In the genomic region with DNA sequence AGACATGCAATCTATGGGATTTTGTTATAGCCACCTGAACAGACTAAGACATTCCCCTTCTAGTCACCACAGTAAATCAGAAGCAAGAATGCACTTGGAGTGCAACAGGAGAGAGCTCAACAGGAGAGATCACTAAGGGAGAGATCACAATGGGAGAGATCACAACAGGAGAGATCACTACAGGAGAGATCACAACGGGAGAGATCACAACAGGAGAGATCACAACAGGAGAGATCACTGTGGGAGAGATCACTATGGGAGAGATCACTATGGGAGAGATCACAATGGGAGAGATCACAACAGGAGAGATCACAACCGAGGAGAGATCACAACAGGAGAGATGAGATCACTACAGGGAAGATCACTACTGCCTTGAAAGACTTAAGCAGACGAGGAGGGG, we compare ENCODE assay signal across 20 cellular contexts.
DNase-seq lines count a peak whose midpoint lies in the region; ATAC-seq, FAIRE-seq and TF ChIP-seq lines count a peak whose summit lies in the region.
"Had no signal": no experiment of that assay in that cellular context is flagged by ENCODE, and none has a peak within 500 bp of the region (broad histone marks: within the 10 kb centered on the region; RNA-seq: fewer than 3 reads in every experiment).

No MANE protein-coding gene starts in this region.

- no peaks in the 10 kb centered on the region for H3K79me2 ChIP-seq in astrocyte (ENCODE audit: insufficient read depth, low read length)
- no peaks in the 10 kb centered on the region for H3K79me2 ChIP-seq in keratinocyte (ENCODE audit: control insufficient read depth, insufficient read depth, low read length)

- H3K4me1 Mint-ChIP-seq in astrocyte (ENCODE audit: low read depth, unreplicated experiment), result no peaks in the 10 kb centered on the region

- peaks cover 25% of the 10 kb centered on the region for H3K27me3 Mint-ChIP-seq in astrocyte (ENCODE audit: low read depth, unreplicated experiment)
- H3K27me3 Mint-ChIP-seq: IgD-negative memory B cell had no signal

- ATAC-seq in thoracic aorta (ENCODE audit: insufficient number of reproducible peaks, low FRiP score, low read depth), result peak; percentile 61
- ATAC-seq: CD8-positive, alpha-beta T cell had no signal

- dilution Hi-C loops in keratinocyte (cut with MboI; ENCODE audit: extremely low pct_ligation_motif_present, low sequenced_read_pairs), result no loop called here

- no peak overlapping the region for H3K27ac ChIP-seq in astrocyte (ENCODE audit: low read depth, low read length)
- no peak overlapping the region for H3K27ac ChIP-seq in keratinocyte (ENCODE audit: control insufficient read depth, insufficient read depth, low read length)
- H3K27ac ChIP-seq in thoracic aorta, result no peak overlapping the region
- no peak overlapping the region for H3K27ac ChIP-seq in SJCRH30
- H3K27ac ChIP-seq: BLaER1 treated with 17β-estradiol and CSF1 and Interleukin-3, amounts not matched to agents 10 nM and 100 nM; HL-60 had no signal

- no peak for DNase-seq in D721Med (ENCODE audit: insufficient read length, low spot score)
- no peak for DNase-seq in astrocyte (ENCODE audit: low read depth)
- no peak for DNase-seq in keratinocyte (ENCODE audit: low read depth, low spot score)
- no peak for DNase-seq in thoracic aorta (ENCODE audit: low spot score)
- DNase-seq in dermis blood vessel endothelial cell, result no peak
- no peak for DNase-seq in activated CD8-positive, alpha-beta memory T cell treated with anti-CD3 and anti-CD28 coated beads, Interleukin-2, amount 50 U/mL, for 48 hours
- no peak for DNase-seq in SJCRH30
- DNase-seq: DMS79 treated with DMSO at 0.1 percent for 48 hours, H9, Kasumi-1, MG63, NCI-H1048, NCI-H510A, NCI-H748 treated with DMSO at 0.1 percent for 48 hours, RPMI8226, SIG-M5 had no signal

- H3K36me3 ChIP-seq in astrocyte (ENCODE audit: insufficient read depth, low read length) (no peaks in the 10 kb centered on the region), keratinocyte (ENCODE audit: control insufficient read depth in 2 of 2, extremely low read depth in 1 of 2, insufficient read depth in 2 of 2, low read length in 2 of 2) (no peaks in the 10 kb centered on the region), thoracic aorta (no peaks in the 10 kb centered on the region), SJCRH30 (no peaks in the 10 kb centered on the region)
- H3K36me3 ChIP-seq: BLaER1 treated with 17β-estradiol and CSF1 and Interleukin-3, amounts not matched to agents 10 nM and 100 nM; MG63 had no signal

- H3K4me3 ChIP-seq in astrocyte (ENCODE audit: insufficient read depth, low read depth, low read length) (no peak overlapping the region), keratinocyte (ENCODE audit: control insufficient read depth in 2 of 3, extremely low read depth in 1 of 3, insufficient read depth in 2 of 3, low read depth in 1 of 3, low read length in 3 of 3) (no peak overlapping the region), thoracic aorta (no peak overlapping the region), SJCRH30 (no peak overlapping the region)
- H3K4me3 ChIP-seq: BLaER1 treated with 17β-estradiol and CSF1 and Interleukin-3, amounts not matched to agents 10 nM and 100 nM; MG63 had no signal

- peaks cover 8% of the 10 kb centered on the region for H3K36me3 Mint-ChIP-seq in astrocyte (ENCODE audit: low read depth, unreplicated experiment)
- H3K36me3 Mint-ChIP-seq: CD8-positive, alpha-beta T cell; IgD-negative memory B cell had no signal

- H4K20me1 ChIP-seq in astrocyte (ENCODE audit: insufficient read depth, low read length) (no peaks in the 10 kb centered on the region), keratinocyte (ENCODE audit: control insufficient read depth, extremely low read depth, insufficient read depth, low read length) (no peaks in the 10 kb centered on the region)
- H4K20me1 ChIP-seq: BLaER1 treated with 17β-estradiol and CSF1 and Interleukin-3, amounts not matched to agents 10 nM and 100 nM had no signal

- peaks cover 11% of the 10 kb centered on the region for H3K9me3 Mint-ChIP-seq in astrocyte (ENCODE audit: unreplicated experiment)

- no peak overlapping the region for H3K9ac ChIP-seq in astrocyte (ENCODE audit: low read length)
- no peak overlapping the region for H3K9ac ChIP-seq in keratinocyte (ENCODE audit: control insufficient read depth, extremely low read depth, insufficient read depth, low read length)
- H3K9ac ChIP-seq: BLaER1 treated with 17β-estradiol and CSF1 and Interleukin-3, amounts not matched to agents 10 nM and 100 nM had no signal

- H2AFZ ChIP-seq in astrocyte (ENCODE audit: low read depth, low read length) (no peak overlapping the region), keratinocyte (ENCODE audit: control insufficient read depth, low read length) (no peak overlapping the region)

- H3K4me1 ChIP-seq in astrocyte (ENCODE audit: insufficient read depth, low read length) (no peaks in the 10 kb centered on the region), keratinocyte (ENCODE audit: control insufficient read depth, extremely low read depth, insufficient read depth, low read length) (no peaks in the 10 kb centered on the region), thoracic aorta (ENCODE audit: control insufficient read depth in 1 of 2, low read depth in 2 of 2) (no peaks in the 10 kb centered on the region), SJCRH30 (no peaks in the 10 kb centered on the region)

- H3K27ac Mint-ChIP-seq in astrocyte (ENCODE audit: unreplicated experiment), result no peak overlapping the region
- H3K27ac Mint-ChIP-seq: CD8-positive, alpha-beta T cell; H9; IgD-negative memory B cell had no signal

- H3K4me2 ChIP-seq in astrocyte (ENCODE audit: low read length), result no peak overlapping the region
- no peak overlapping the region for H3K4me2 ChIP-seq in keratinocyte (ENCODE audit: control insufficient read depth, extremely low read depth, insufficient read depth, low read depth, low read length)
- H3K4me2 ChIP-seq: BLaER1 treated with 17β-estradiol and CSF1 and Interleukin-3, amounts not matched to agents 10 nM and 100 nM had no signal

- no peak overlapping the region for H3K4me3 Mint-ChIP-seq in astrocyte (ENCODE audit: unreplicated experiment)
- H3K4me3 Mint-ChIP-seq: CD8-positive, alpha-beta T cell; H9; IgD-negative memory B cell had no signal

- H3K27me3 ChIP-seq in astrocyte (ENCODE audit: insufficient read depth, low read length) (peaks cover 2% of the 10 kb centered on the region), keratinocyte (ENCODE audit: control insufficient read depth, extremely low read depth, insufficient read depth, low read length) (no peaks in the 10 kb centered on the region), thoracic aorta (replicated peaks; ENCODE audit: insufficient read depth) (no peaks in the 10 kb centered on the region), SJCRH30 (no peaks in the 10 kb centered on the region)
- H3K27me3 ChIP-seq: BLaER1 treated with 17β-estradiol and CSF1 and Interleukin-3, amounts not matched to agents 10 nM and 100 nM; MG63 had no signal

- H3K9me3 ChIP-seq in astrocyte (ENCODE audit: insufficient read depth, low read depth, low read length) (peaks cover 5% of the 10 kb centered on the region), keratinocyte (ENCODE audit: control insufficient read depth, low read depth, low read length) (peaks cover 2% of the 10 kb centered on the region), thoracic aorta (no peaks in the 10 kb centered on the region), SJCRH30 (replicated peaks) (no peaks in the 10 kb centered on the region)
- H3K9me3 ChIP-seq: MG63 had no signal

- FAIRE-seq in D721Med (lab: Jason Lieb, UNC) (peak; percentile 91), astrocyte (lab: Jason Lieb, UNC) (peak; percentile 97), keratinocyte (lab: Jason Lieb, UNC) (peak; percentile 96)

- no peak for TF ChIP-seq CTCF in D721Med (IDR thresholded peaks at IDR 0.05; ENCODE audit: insufficient read depth, missing control alignments)
- TF ChIP-seq CTCF in astrocyte (IDR thresholded peaks at IDR 0.05; ENCODE audit: insufficient read depth, low read depth, low read length), result no peak
- TF ChIP-seq CTCF in keratinocyte (optimal IDR thresholded peaks at IDR 0.05 in 1 of 3, IDR thresholded peaks at IDR 0.05 in 1 of 3, conservative IDR thresholded peaks at IDR 0.05 in 1 of 3; ENCODE audit: extremely low read depth in 1 of 3, insufficient read depth in 2 of 3, low read length in 3 of 3), result no peak
- TF ChIP-seq CTCF in thoracic aorta (IDR thresholded peaks at IDR 0.05), result no peak

- H3K9me1 ChIP-seq in keratinocyte (ENCODE audit: control insufficient read depth, extremely low read depth, insufficient read depth, low read length), result no peaks in the 10 kb centered on the region
